ENCODE assay signal across 1 cellular context in the genomic region with DNA sequence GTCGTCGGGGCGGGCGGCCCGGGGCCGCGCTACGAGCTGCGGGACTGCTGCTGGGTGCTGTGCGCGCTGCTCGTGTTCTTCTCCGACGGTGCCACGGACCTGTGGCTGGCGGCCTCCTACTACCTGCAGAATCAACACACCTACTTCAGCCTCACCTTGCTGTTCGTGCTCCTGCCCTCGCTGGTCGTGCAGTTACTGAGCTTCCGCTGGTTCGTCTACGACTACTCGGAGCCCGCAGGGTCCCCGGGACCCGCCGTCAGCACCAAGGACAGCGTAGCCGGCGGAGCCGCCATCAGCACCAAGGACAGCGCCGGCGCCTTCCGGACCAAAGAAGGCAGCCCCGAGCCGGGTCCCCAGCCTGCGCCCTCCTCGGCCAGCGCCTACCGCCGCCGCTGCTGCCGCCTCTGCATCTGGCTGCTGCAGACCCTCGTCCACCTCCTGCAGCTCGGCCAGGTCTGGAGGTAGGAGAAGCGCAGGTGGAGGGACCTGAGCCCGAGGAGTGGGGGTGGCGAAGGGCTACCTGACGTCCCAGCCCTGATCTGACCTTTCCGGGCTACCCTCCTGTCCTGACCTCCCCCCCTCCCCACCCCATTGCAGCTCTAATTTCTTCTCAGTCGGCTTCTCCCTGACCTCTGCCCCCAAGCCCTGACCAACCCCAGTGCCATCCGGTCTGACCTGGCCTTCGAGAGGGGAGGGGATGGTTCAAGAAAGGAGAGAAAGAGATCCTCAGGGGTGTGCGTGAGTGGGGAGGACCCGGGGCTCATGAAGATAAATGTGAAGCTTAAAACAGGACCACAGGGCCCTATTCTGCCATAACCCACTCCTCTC.
TF ChIP-seq lines count a peak whose summit lies in the region.

No MANE protein-coding gene starts in this region.

TF ChIP-seq in GM12878, 131 proteins besides CTCF, POLR2A, EP300 and RAD21 (continued from another document):
- TF ChIP-seq STAT3 (IDR thresholded peaks at IDR 0.05; ENCODE audit: low read depth, low read length) (no peak), SIX5 (IDR thresholded peaks at IDR 0.05; ENCODE audit: low read depth, low read length, severe bottlenecking) (no peak), ZNF622 (IDR thresholded peaks at IDR 0.05) (no peak), SUZ12 (IDR thresholded peaks at IDR 0.05; ENCODE audit: unreplicated experiment) (no peak), EED (IDR thresholded peaks at IDR 0.05; ENCODE audit: low read depth) (no peak), BCL11A (IDR thresholded peaks at IDR 0.05; ENCODE audit: low read depth, low read length) (0 out of 2 replicates have a peak, but pooled peaks have one; percentile 17), RUNX3 (IDR thresholded peaks at IDR 0.05; ENCODE audit: low read length) (0 out of 2 replicates have a peak, but pooled peaks have one; percentile 15), RB1 (IDR thresholded peaks at IDR 0.05; ENCODE audit: borderline replicate concordance) (peak; percentile 55; the same call in 1 of the 2 replicates), KAT2A (conservative IDR thresholded peaks at IDR 0.05; ENCODE audit: control insufficient read depth, low read depth, low read length) (no peak), YY1 (IDR thresholded peaks at IDR 0.05; ENCODE audit: low read depth, low read length) (peak; percentile 91), SIN3A (IDR thresholded peaks at IDR 0.05; ENCODE audit: low read depth, low read length) (peak; percentile 98)
- TF ChIP-seq, protein P1, sequence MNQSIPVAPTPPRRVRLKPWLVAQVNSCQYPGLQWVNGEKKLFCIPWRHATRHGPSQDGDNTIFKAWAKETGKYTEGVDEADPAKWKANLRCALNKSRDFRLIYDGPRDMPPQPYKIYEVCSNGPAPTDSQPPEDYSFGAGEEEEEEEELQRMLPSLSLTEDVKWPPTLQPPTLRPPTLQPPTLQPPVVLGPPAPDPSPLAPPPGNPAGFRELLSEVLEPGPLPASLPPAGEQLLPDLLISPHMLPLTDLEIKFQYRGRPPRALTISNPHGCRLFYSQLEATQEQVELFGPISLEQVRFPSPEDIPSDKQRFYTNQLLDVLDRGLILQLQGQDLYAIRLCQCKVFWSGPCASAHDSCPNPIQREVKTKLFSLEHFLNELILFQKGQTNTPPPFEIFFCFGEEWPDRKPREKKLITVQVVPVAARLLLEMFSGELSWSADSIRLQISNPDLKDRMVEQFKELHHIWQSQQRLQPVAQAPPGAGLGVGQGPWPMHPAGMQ (IDR thresholded peaks at IDR 0.05; ENCODE audit: borderline replicate concordance): no peak
- TF ChIP-seq, protein P2, sequence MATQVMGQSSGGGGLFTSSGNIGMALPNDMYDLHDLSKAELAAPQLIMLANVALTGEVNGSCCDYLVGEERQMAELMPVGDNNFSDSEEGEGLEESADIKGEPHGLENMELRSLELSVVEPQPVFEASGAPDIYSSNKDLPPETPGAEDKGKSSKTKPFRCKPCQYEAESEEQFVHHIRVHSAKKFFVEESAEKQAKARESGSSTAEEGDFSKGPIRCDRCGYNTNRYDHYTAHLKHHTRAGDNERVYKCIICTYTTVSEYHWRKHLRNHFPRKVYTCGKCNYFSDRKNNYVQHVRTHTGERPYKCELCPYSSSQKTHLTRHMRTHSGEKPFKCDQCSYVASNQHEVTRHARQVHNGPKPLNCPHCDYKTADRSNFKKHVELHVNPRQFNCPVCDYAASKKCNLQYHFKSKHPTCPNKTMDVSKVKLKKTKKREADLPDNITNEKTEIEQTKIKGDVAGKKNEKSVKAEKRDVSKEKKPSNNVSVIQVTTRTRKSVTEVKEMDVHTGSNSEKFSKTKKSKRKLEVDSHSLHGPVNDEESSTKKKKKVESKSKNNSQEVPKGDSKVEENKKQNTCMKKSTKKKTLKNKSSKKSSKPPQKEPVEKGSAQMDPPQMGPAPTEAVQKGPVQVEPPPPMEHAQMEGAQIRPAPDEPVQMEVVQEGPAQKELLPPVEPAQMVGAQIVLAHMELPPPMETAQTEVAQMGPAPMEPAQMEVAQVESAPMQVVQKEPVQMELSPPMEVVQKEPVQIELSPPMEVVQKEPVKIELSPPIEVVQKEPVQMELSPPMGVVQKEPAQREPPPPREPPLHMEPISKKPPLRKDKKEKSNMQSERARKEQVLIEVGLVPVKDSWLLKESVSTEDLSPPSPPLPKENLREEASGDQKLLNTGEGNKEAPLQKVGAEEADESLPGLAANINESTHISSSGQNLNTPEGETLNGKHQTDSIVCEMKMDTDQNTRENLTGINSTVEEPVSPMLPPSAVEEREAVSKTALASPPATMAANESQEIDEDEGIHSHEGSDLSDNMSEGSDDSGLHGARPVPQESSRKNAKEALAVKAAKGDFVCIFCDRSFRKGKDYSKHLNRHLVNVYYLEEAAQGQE (IDR thresholded peaks at IDR 0.05; ENCODE audit: low read depth, low read length): peak; percentile 100
